ENCODE assay signal across 8 cellular contexts in the genomic region with DNA sequence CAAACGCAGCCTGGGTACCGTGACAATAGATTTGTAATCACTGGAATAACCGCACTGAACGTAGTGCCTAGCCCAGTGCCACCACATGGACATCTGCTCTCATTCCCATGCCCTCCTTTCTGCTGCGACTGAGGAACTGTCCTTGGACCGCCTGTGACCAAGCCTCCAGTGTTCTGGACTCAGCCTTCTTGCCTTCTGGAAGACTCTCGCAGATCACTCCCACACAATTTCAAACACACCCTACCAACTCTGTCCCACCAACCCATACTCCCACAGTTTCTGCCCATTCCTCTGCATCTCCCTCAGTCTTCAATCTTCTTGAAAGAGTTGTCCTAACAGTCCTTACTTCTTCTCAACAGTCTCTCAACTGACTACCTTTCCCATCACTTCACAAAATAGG. TPM values are rescaled to one million over a fixed set of nuclear protein-coding genes. Genes with fewer than 3 reads are reported as not detected.
DNase-seq lines count a peak whose midpoint lies in the region; ATAC-seq and TF ChIP-seq lines count a peak whose summit lies in the region.

No MANE protein-coding gene starts in this region.

- WGBS in lung, 2 donors, result 50 to 66% methylated on average over 7 of the region's 7 CpGs

- ATAC-seq in HG03432 (IDR thresholded peaks at IDR 0.05; ENCODE audit: unreplicated experiment), result peak; percentile 0
- peak; percentile 1 for ATAC-seq in activated naive CD8-positive, alpha-beta T cell treated with anti-CD3 and anti-CD28 coated beads, Interleukin-2, amount 50 U/mL, for 24 hours
- ATAC-seq in lung (ENCODE audit: insufficient read depth, low FRiP score), result no peak
- no peak for ATAC-seq in activated CD4-positive, CD25-positive, alpha-beta regulatory T cell treated with anti-CD3 and anti-CD28 coated beads, Interleukin-2, amount 50 U/mL, for 24 hours

- peaks cover 32% of the 10 kb centered on the region for H3K36me3 Mint-ChIP-seq in activated naive CD8-positive, alpha-beta T cell treated with anti-CD3 and anti-CD28 coated beads, Interleukin-2, amount 50 U/mL, for 24 hours (ENCODE audit: low read depth)

- peak overlapping the region; percentile 37 for H3K4me3 ChIP-seq in lung

- no peak for TF ChIP-seq CTCF in lung (IDR thresholded peaks at IDR 0.05; ENCODE audit: control extremely low read depth, extremely low read depth)

- H3K9me3 Mint-ChIP-seq in activated naive CD8-positive, alpha-beta T cell treated with anti-CD3 and anti-CD28 coated beads, Interleukin-2, amount 50 U/mL, for 24 hours, result no peaks in the 10 kb centered on the region

- no peaks in the 10 kb centered on the region for H3K9me3 ChIP-seq in lung (ENCODE audit: control insufficient read depth in 2 of 2, insufficient read depth in 1 of 2, low read length in 1 of 2)

- H3K36me3 ChIP-seq in lung (ENCODE audit: control insufficient read depth in 2 of 2, insufficient read depth in 2 of 2, low read length in 2 of 2), result peaks cover 0 to 4% of the 10 kb centered on the region in 2 donors

- H3K27me3 Mint-ChIP-seq in activated naive CD8-positive, alpha-beta T cell treated with anti-CD3 and anti-CD28 coated beads, Interleukin-2, amount 50 U/mL, for 24 hours, result no peaks in the 10 kb centered on the region

- H3K4me3 Mint-ChIP-seq in activated naive CD8-positive, alpha-beta T cell treated with anti-CD3 and anti-CD28 coated beads, Interleukin-2, amount 50 U/mL, for 24 hours, result peak overlapping the region; percentile 89

- DNase-seq in activated effector memory CD4-positive, alpha-beta T cell treated with anti-CD3 and anti-CD28 coated beads, Interleukin-2, amount 50 U/mL, for 16 hours, result peak; percentile 71
- no peak for DNase-seq in activated effector memory CD4-positive, alpha-beta T cell treated with Interleukin-2 at 50 U/mL for 16 hours
- DNase-seq in activated naive CD8-positive, alpha-beta T cell treated with anti-CD3 and anti-CD28 coated beads, Interleukin-2, amount 50 U/mL, for 24 hours, result no peak
- DNase-seq in lung (ENCODE audit: low spot score) (no peak), GOT3 (lab: John Stamatoyannopoulos, UW) (no peak), iPS-NIHi11 (ENCODE audit: low spot score) (no peak)

- peak overlapping the region; percentile 55 to 88 for H3K27ac ChIP-seq in lung (ENCODE audit: low read depth in 1 of 2, low read length in 1 of 2)

- peaks cover 12 to 17% of the 10 kb centered on the region in 2 donors for H3K4me1 ChIP-seq in lung (ENCODE audit: control insufficient read depth in 2 of 2, insufficient read depth in 2 of 2, low read length in 2 of 2)

- H3K27ac Mint-ChIP-seq in activated naive CD8-positive, alpha-beta T cell treated with anti-CD3 and anti-CD28 coated beads, Interleukin-2, amount 50 U/mL, for 24 hours, result peak overlapping the region; percentile 95

- peaks cover 87% of the 10 kb centered on the region for H3K4me1 Mint-ChIP-seq in activated naive CD8-positive, alpha-beta T cell treated with anti-CD3 and anti-CD28 coated beads, Interleukin-2, amount 50 U/mL, for 24 hours

- H3K27me3 ChIP-seq in lung (ENCODE audit: control insufficient read depth, insufficient read depth), result no peaks in the 10 kb centered on the region

RNA-seq across cellular contexts. Expression of a gene that starts 2.1 kb away (rescaled TPM):
- 100 to 1,000 TPM in 1 of 2 donors, 10 to 100 TPM in 1; 92.2 to 106 TPM for total RNA-seq in lung
- 10 to 100 TPM; 46.7 to 94.5 TPM for polyA plus RNA-seq in lung

RNA-seq across cellular contexts. Expression of a gene that starts 53.7 kb away (rescaled TPM):
- total RNA-seq in lung, result 10 to 100 TPM; 23.7 to 32.5 TPM
- polyA plus RNA-seq in lung, result 10 to 100 TPM; 16.4 to 23.7 TPM

Comparison
In these comparisons a context has a peak if more than half of its experiments do, and no peak if none do; other contexts are left out.
1. ATAC-seq: peak in HG03432 (single experiment) and activated naive CD8-positive, alpha-beta T cell treated with anti-CD3 and anti-CD28 coated beads, Interleukin-2, amount 50 U/mL, for 24 hours (single experiment); none in lung (single experiment) and activated CD4-positive, CD25-positive, alpha-beta regulatory T cell treated with anti-CD3 and anti-CD28 coated beads, Interleukin-2, amount 50 U/mL, for 24 hours (0 of 2).